ENCODE assay signal across 13 cellular contexts in genomic region chr20:37314617-37315292, GRCh38. TPM values are rescaled to one million over a fixed set of nuclear protein-coding genes. Genes with fewer than 3 reads are reported as not detected.
DNase-seq lines count a peak whose midpoint lies in the region; ATAC-seq and TF ChIP-seq lines count a peak whose summit lies in the region.
"Had no signal": no experiment of that assay in that cellular context is flagged by ENCODE, and none has a peak within 500 bp of the region (broad histone marks: within the 10 kb centered on the region; RNA-seq: fewer than 3 reads in every experiment).

No MANE protein-coding gene starts in this region.

- H3K4me1 ChIP-seq in transverse colon, result peaks cover 23 to 60% (median 37%) of the 10 kb centered on the region in 4 donors
- H3K4me1 ChIP-seq: A549 had no signal

- intact Hi-C loops in activated CD4-positive, alpha-beta T cell treated with anti-CD3 and anti-CD28 coated beads for 36 hours (cut with DNase I, micrococcal nuclease), result no loop called here
- intact Hi-C loops in transverse colon (cut with DNase I; ENCODE audit: low total_unique reads), result no loop called here

- TF ChIP-seq EP300 in transverse colon (IDR thresholded peaks at IDR 0.05; ENCODE audit: low read depth), result no peak

- no peaks in the 10 kb centered on the region for H3K9me3 Mint-ChIP-seq in activated CD4-positive, alpha-beta T cell treated with anti-CD3 and anti-CD28 coated beads for 36 hours (ENCODE audit: low read depth)
- H3K9me3 Mint-ChIP-seq in naive B cell, result no peaks in the 10 kb centered on the region

- H3K4me3 Mint-ChIP-seq in activated CD4-positive, alpha-beta T cell treated with anti-CD3 and anti-CD28 coated beads for 36 hours, result no peak overlapping the region
- H3K4me3 Mint-ChIP-seq in naive B cell, result peak overlapping the region in 6 of 8 donors; percentile 59 to 85 (median 74)

- in situ Hi-C loops in transverse colon (cut with MboI; ENCODE audit: low pct_ligation_motif_present in 1 of 4, low pct_unique_long_range_greater_than_20kb in 1 of 4, low sequenced_read_pairs in 3 of 4), result no loop called here

- no peak for TF ChIP-seq POLR2A in transverse colon (IDR thresholded peaks at IDR 0.05)

- H3K27ac Mint-ChIP-seq in activated CD4-positive, alpha-beta T cell treated with anti-CD3 and anti-CD28 coated beads for 36 hours, result peak overlapping the region; percentile 44
- H3K27ac Mint-ChIP-seq in naive B cell, result peak overlapping the region; percentile 97 to 100 (median 99)

- no peak for ATAC-seq in activated CD4-positive, alpha-beta T cell treated with anti-CD3 and anti-CD28 coated beads for 36 hours
- ATAC-seq in naive B cell (ENCODE audit: low read depth in 2 of 2), result no peak
- no peak for ATAC-seq in HG03175 (IDR thresholded peaks at IDR 0.05; ENCODE audit: unreplicated experiment)
- ATAC-seq: HepG2, Panc1 had no signal

- no peaks in the 10 kb centered on the region for H3K9me3 ChIP-seq in transverse colon
- H3K9me3 ChIP-seq: A549 had no signal

- POLR2A ChIA-PET in activated CD4-positive, alpha-beta T cell treated with anti-CD3 and anti-CD28 coated beads for 36 hours (lab: Charles Lee), result no interaction called here

- CTCF ChIA-PET in activated CD4-positive, alpha-beta T cell treated with anti-CD3 and anti-CD28 coated beads for 36 hours (lab: Charles Lee), result no interaction called here

- peaks cover 24% of the 10 kb centered on the region for H3K4me1 Mint-ChIP-seq in activated CD4-positive, alpha-beta T cell treated with anti-CD3 and anti-CD28 coated beads for 36 hours
- H3K4me1 Mint-ChIP-seq in naive B cell, result peaks cover 49 to 61% (median 55%) of the 10 kb centered on the region in 3 donors

- H3K27me3 ChIP-seq in transverse colon, result no peaks in the 10 kb centered on the region

- peaks cover 19% of the 10 kb centered on the region for H3K36me3 Mint-ChIP-seq in activated CD4-positive, alpha-beta T cell treated with anti-CD3 and anti-CD28 coated beads for 36 hours (ENCODE audit: low read depth)
- peaks cover 0 to 4% of the 10 kb centered on the region in 2 donors for H3K36me3 Mint-ChIP-seq in naive B cell

- peak overlapping the region; percentile 69 for H3K27ac ChIP-seq in epithelial cell of prostate
- peak overlapping the region; percentile 75 to 92 (median 80) for H3K27ac ChIP-seq in transverse colon

- H3K27me3 Mint-ChIP-seq in activated CD4-positive, alpha-beta T cell treated with anti-CD3 and anti-CD28 coated beads for 36 hours, result no peaks in the 10 kb centered on the region
- H3K27me3 Mint-ChIP-seq in naive B cell, result no peaks in the 10 kb centered on the region

- DNase-seq in activated CD4-positive, alpha-beta T cell treated with anti-CD3 and anti-CD28 coated beads for 36 hours, result no peak
- DNase-seq in activated CD4-positive, alpha-beta T cell treated with anti-CD3 and anti-CD28 coated beads, Interleukin-2, amount 50 U/mL, for 48 hours, result no peak
- DNase-seq in epithelial cell of prostate (ENCODE audit: low read depth, low spot score), result no peak
- DNase-seq in naive B cell, result no peak
- no peak for DNase-seq in transverse colon
- no peak for DNase-seq in HuH-7.5 (ENCODE audit: low spot score)
- no peak for DNase-seq in NCI-H2107 (lab: John Stamatoyannopoulos, UW)

- 66 to 67% methylated on average over 4 to 14 of the region's 14 CpGs for WGBS in transverse colon (ENCODE audit: low coverage in 1 of 2), 2 donors

- TF ChIP-seq CTCF in transverse colon (IDR thresholded peaks at IDR 0.05), result no peak

- H3K4me3 ChIP-seq in transverse colon, result no peak overlapping the region
- H3K4me3 ChIP-seq: A549 had no signal

- H3K36me3 ChIP-seq in transverse colon, result peaks cover 0 to 5% (median 0%) of the 10 kb centered on the region in 4 donors

RNA-seq across cellular contexts. Expression of gene MANBAL, which starts 25.3 kb away (rescaled TPM):
- total RNA-seq in activated CD4-positive, alpha-beta T cell treated with anti-CD3 and anti-CD28 coated beads for 36 hours, result 10 to 100 TPM; 11.9 to 13.5 TPM
- 10 to 100 TPM; 19.4 to 39.0 (median 25.7) TPM for polyA plus RNA-seq in naive B cell (ENCODE audit: low read depth in 6 of 6)
- 10 to 100 TPM in 3 of 4 donors, 1 to 10 TPM in 1; 8.8 to 31.4 (median 21.3) TPM for total RNA-seq in transverse colon

RNA-seq across cellular contexts. Expression of gene SRC, which starts 31.2 kb away (rescaled TPM):
- total RNA-seq in activated CD4-positive, alpha-beta T cell treated with anti-CD3 and anti-CD28 coated beads for 36 hours, result 1 to 10 TPM; 4.2 to 5.7 TPM
- polyA plus RNA-seq in naive B cell (ENCODE audit: low read depth in 6 of 6), result 1 to 10 TPM in 5 of 6 donors, not detected in 1; 1.2 to 2.3 (median 1.7) TPM
- 100 to 1,000 TPM in 3 of 4 donors, 10 to 100 TPM in 1; 87.0 to 155 (median 130) TPM for total RNA-seq in transverse colon

RNA-seq across cellular contexts. Expression of gene GHRH, which starts 53.1 kb away (rescaled TPM):
- total RNA-seq in activated CD4-positive, alpha-beta T cell treated with anti-CD3 and anti-CD28 coated beads for 36 hours, result not detected
- not detected for polyA plus RNA-seq in naive B cell (ENCODE audit: low read depth in 6 of 6)
- total RNA-seq in transverse colon, result not detected
- total RNA-seq: H1, HepG2, subcutaneous adipose tissue had no signal
- polyA plus RNA-seq: A549, H1, HepG2 had no signal

Comparison
In these comparisons a context has a peak if more than half of its experiments do, and no peak if none do; other contexts are left out.
1. RNA of gene SRC, which starts 31.2 kb away (total RNA-seq): 87.0 to 155 TPM in transverse colon; 4.2 to 5.7 TPM in activated CD4-positive, alpha-beta T cell treated with anti-CD3 and anti-CD28 coated beads for 36 hours; every median in the first group is over 10 times any median in the second.